Comparison of ENCODE assay signal across 13 cellular contexts in the genomic region with DNA sequence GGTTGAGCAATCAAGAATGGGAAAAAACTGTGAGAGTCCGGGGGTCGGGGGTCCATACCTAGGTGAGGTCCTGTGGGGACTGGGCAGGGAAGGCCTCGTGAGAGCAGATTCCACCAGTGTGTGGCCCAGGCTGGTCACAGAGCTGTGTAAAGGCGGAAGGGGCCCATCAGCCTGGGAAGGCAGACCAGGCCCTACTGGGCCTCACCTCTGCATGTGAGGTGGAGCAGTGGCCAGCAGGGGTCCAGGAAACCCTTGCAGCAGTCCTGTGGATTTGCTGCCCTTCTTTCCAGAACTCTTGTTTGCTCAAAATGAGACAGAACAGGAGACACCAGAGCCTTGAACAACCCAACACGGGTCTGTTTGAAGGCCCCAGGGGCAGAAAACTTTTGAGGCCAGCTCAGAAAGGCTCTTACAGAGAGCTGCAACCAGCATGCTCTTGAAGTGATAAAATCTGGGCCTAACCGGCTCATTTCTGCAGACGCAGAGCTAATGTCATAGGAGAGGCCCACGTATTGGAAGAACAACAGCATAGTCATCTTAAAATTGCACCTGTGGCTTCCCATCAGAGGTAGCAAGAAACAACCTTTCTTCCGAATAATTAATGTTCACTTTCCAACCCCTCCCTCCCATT. TPM values are rescaled to one million over a fixed set of nuclear protein-coding genes. Genes with fewer than 3 reads are reported as not detected.
DNase-seq lines count a peak whose midpoint lies in the region; ATAC-seq and TF ChIP-seq lines count a peak whose summit lies in the region.
"Had no signal": no experiment of that assay in that cellular context is flagged by ENCODE, and none has a peak within 500 bp of the region (broad histone marks: within the 10 kb centered on the region; RNA-seq: fewer than 3 reads in every experiment).

No MANE protein-coding gene starts in this region.

- no peaks in the 10 kb centered on the region for H3K9me3 Mint-ChIP-seq in endothelial cell (ENCODE audit: unreplicated experiment)
- H3K9me3 Mint-ChIP-seq in activated CD4-positive, alpha-beta T cell treated with anti-CD3 and anti-CD28 coated beads for 36 hours (ENCODE audit: low read depth) = no peaks in the 10 kb centered on the region

- H3K79me2 ChIP-seq in parathyroid adenoma = no peaks in the 10 kb centered on the region

- no peak overlapping the region for H3K4me3 Mint-ChIP-seq in endothelial cell (ENCODE audit: unreplicated experiment)
- no peak overlapping the region for H3K4me3 Mint-ChIP-seq in activated CD4-positive, alpha-beta T cell treated with anti-CD3 and anti-CD28 coated beads for 36 hours

- H3K27me3 Mint-ChIP-seq in endothelial cell (ENCODE audit: unreplicated experiment) = peaks cover 11% of the 10 kb centered on the region
- no peaks in the 10 kb centered on the region for H3K27me3 Mint-ChIP-seq in activated CD4-positive, alpha-beta T cell treated with anti-CD3 and anti-CD28 coated beads for 36 hours

- H3K9ac ChIP-seq in parathyroid adenoma = no peak overlapping the region

- peaks cover 38% of the 10 kb centered on the region for H3K4me1 ChIP-seq in parathyroid adenoma

- in situ Hi-C loops in GM13976 (cut with MboI; ENCODE audit: low sequenced_read_pairs, unreplicated experiment) = no loop called here

- CTCF ChIA-PET in activated CD4-positive, alpha-beta T cell treated with anti-CD3 and anti-CD28 coated beads for 36 hours (lab: Charles Lee) = interaction anchor here (0.9 kb wide), 1 partner anchor 99 kb away, joined by 3 read pairs; no protein-coding TSS in a partner anchor

- no peaks in the 10 kb centered on the region for H3K27me3 ChIP-seq in parathyroid adenoma (ENCODE audit: control insufficient read depth, insufficient read depth, low read length)

- peak; percentile 20 for TF ChIP-seq CTCF in endothelial cell (IDR thresholded peaks at IDR 0.05; ENCODE audit: unreplicated experiment)
- no peak for TF ChIP-seq CTCF in parathyroid adenoma (IDR thresholded peaks at IDR 0.05)
- TF ChIP-seq CTCF in GM13976 (IDR thresholded peaks at IDR 0.05; ENCODE audit: borderline replicate concordance, control extremely low read depth, extremely low read depth, insufficient read depth, missing control alignments) = no peak

- no peaks in the 10 kb centered on the region for H3K4me1 Mint-ChIP-seq in endothelial cell (ENCODE audit: unreplicated experiment)
- no peaks in the 10 kb centered on the region for H3K4me1 Mint-ChIP-seq in activated CD4-positive, alpha-beta T cell treated with anti-CD3 and anti-CD28 coated beads for 36 hours

- H2AFZ ChIP-seq in parathyroid adenoma = peak overlapping the region; percentile 32

- no peaks in the 10 kb centered on the region for H3K36me3 ChIP-seq in parathyroid adenoma (ENCODE audit: control insufficient read depth, insufficient read depth, low read length)

- POLR2A ChIA-PET in activated CD4-positive, alpha-beta T cell treated with anti-CD3 and anti-CD28 coated beads for 36 hours (lab: Charles Lee) = no interaction called here

- ATAC-seq in activated CD4-positive, alpha-beta T cell treated with anti-CD3 and anti-CD28 coated beads for 36 hours = no peak

- H3K36me3 Mint-ChIP-seq in endothelial cell (ENCODE audit: low read depth, unreplicated experiment) = no peaks in the 10 kb centered on the region
- H3K36me3 Mint-ChIP-seq in activated CD4-positive, alpha-beta T cell treated with anti-CD3 and anti-CD28 coated beads for 36 hours (ENCODE audit: low read depth) = no peaks in the 10 kb centered on the region

- DNase-seq in ELF-1 (ENCODE audit: low read depth, low spot score) (peak; percentile 70), HuH-7.5 (ENCODE audit: low spot score) (peak; percentile 40), endothelial cell (ENCODE audit: low spot score) (peak; percentile 31), NCI-H69 (lab: John Stamatoyannopoulos, UW) (no peak), pons (ENCODE audit: low spot score) (no peak), GM13976 (ENCODE audit: low spot score) (no peak)
- no peak for DNase-seq in activated CD4-positive, alpha-beta T cell treated with anti-CD3 and anti-CD28 coated beads for 36 hours
- DNase-seq: NCI-H1105 treated with DMSO at 0.1 percent for 48 hours; NCI-H774; stimulated activated naive CD4-positive, alpha-beta T cell had no signal

- H3K4me3 ChIP-seq in parathyroid adenoma (ENCODE audit: low read depth, low read length) = no peak overlapping the region

- intact Hi-C loops in activated CD4-positive, alpha-beta T cell treated with anti-CD3 and anti-CD28 coated beads for 36 hours (cut with DNase I, micrococcal nuclease) = no loop called here

- no peak overlapping the region for H3K4me2 ChIP-seq in parathyroid adenoma (ENCODE audit: low read length)

- H3K27ac ChIP-seq in parathyroid adenoma = no peak overlapping the region
- H3K27ac ChIP-seq: RWPE1 had no signal

- no peaks in the 10 kb centered on the region for H3K9me3 ChIP-seq in parathyroid adenoma (ENCODE audit: control insufficient read depth, low read length)

- H3K27ac Mint-ChIP-seq in endothelial cell (ENCODE audit: unreplicated experiment) = no peak overlapping the region
- no peak overlapping the region for H3K27ac Mint-ChIP-seq in activated CD4-positive, alpha-beta T cell treated with anti-CD3 and anti-CD28 coated beads for 36 hours

RNA-seq across cellular contexts. Expression of gene HHATL, which starts 30.3 kb away (rescaled TPM):
- total RNA-seq in endothelial cell (ENCODE audit: unreplicated experiment) = not detected
- not detected for total RNA-seq in activated CD4-positive, alpha-beta T cell treated with anti-CD3 and anti-CD28 coated beads for 36 hours
- total RNA-seq: HT-29 had no signal

RNA-seq across cellular contexts. Expression of gene CCDC13, which starts 40.1 kb away (rescaled TPM):
- total RNA-seq in endothelial cell (ENCODE audit: unreplicated experiment) = 0.41 TPM
- under 1 TPM; 0.46 to 0.63 TPM for total RNA-seq in activated CD4-positive, alpha-beta T cell treated with anti-CD3 and anti-CD28 coated beads for 36 hours
- total RNA-seq: HT-29 had no signal

RNA-seq across cellular contexts. Expression of gene KLHL40, which starts 47.6 kb away (rescaled TPM):
- total RNA-seq in endothelial cell (ENCODE audit: unreplicated experiment) = not detected
- not detected for total RNA-seq in activated CD4-positive, alpha-beta T cell treated with anti-CD3 and anti-CD28 coated beads for 36 hours
- total RNA-seq: HT-29 had no signal

Comparison
In these comparisons a context has a peak if more than half of its experiments do, and no peak if none do; other contexts are left out.
1. DNase-seq: peak in ELF-1 (single experiment), HuH-7.5 (single experiment) and endothelial cell (single experiment); none in NCI-H69 (single experiment), activated CD4-positive, alpha-beta T cell treated with anti-CD3 and anti-CD28 coated beads for 36 hours (single experiment), pons (single experiment) and GM13976 (single experiment).